Comparison of ENCODE assay signal across 17 cellular contexts in genomic region chr10:115278294-115278693, GRCh38.
"Had no signal": no experiment of that assay in that cellular context is flagged by ENCODE, and none has a peak within 500 bp of the region (broad histone marks: within the 10 kb centered on the region; RNA-seq: fewer than 3 reads in every experiment).

No MANE protein-coding gene starts in this region.

- H3K27me3 ChIP-seq: esophagus muscularis mucosa, neural progenitor cell, ovary, sigmoid colon, spleen, upper lobe of right lung had no signal

- H3K4me2 ChIP-seq: neural progenitor cell had no signal

- H3K4me1 ChIP-seq: esophagus muscularis mucosa, neural progenitor cell, sigmoid colon, spleen, upper lobe of right lung had no signal

- DNase-seq: activated CD4-positive, alpha-beta T cell treated with anti-CD3 and anti-CD28 coated beads, Interleukin-2, amount 50 U/mL, for 1 hour; activated CD8-positive, alpha-beta memory T cell treated with anti-CD3 and anti-CD28 coated beads for 24 hours; activated naive CD8-positive, alpha-beta T cell treated with anti-CD3 and anti-CD28 coated beads for 36 hours; amygdala; cortex of kidney; effector CD4-positive, alpha-beta T cell; hippocampal formation; naive B cell; ovary; sigmoid colon; spleen; stimulated activated naive CD8-positive, alpha-beta T cell treated with anti-CD3 and anti-CD28 coated beads, Interleukin-15, amount 100 ng/mL, for 72 hours; upper lobe of right lung had no signal

- ATAC-seq: activated CD4-positive, CD25-positive, alpha-beta regulatory T cell treated with anti-CD3 and anti-CD28 coated beads, Interleukin-2, amount 50 U/mL, for 24 hours; left lobe of liver; stimulated activated naive CD8-positive, alpha-beta T cell treated with anti-CD3 and anti-CD28 coated beads, Interleukin-15, amount 100 ng/mL, for 72 hours; upper lobe of right lung had no signal

- H3K27ac ChIP-seq: esophagus muscularis mucosa, neural progenitor cell, ovary, sigmoid colon, spleen, upper lobe of right lung had no signal

- H3K4me3 ChIP-seq: esophagus muscularis mucosa, neural progenitor cell, ovary, sigmoid colon, spleen, upper lobe of right lung had no signal

- H3K9me3 ChIP-seq: esophagus muscularis mucosa, ovary, sigmoid colon, spleen, upper lobe of right lung had no signal

- H3K36me3 ChIP-seq: esophagus muscularis mucosa, neural progenitor cell, ovary, sigmoid colon, spleen, upper lobe of right lung had no signal
